In genomic region chr6:73704260-73704659, GRCh38 we compare ENCODE assay signal across 10 cellular contexts. TPM values are rescaled to one million over a fixed set of nuclear protein-coding genes. Genes with fewer than 3 reads are reported as not detected.
DNase-seq lines count a peak whose midpoint lies in the region; TF ChIP-seq lines count a peak whose summit lies in the region.
"Had no signal": no experiment of that assay in that cellular context is flagged by ENCODE, and none has a peak within 500 bp of the region (broad histone marks: within the 10 kb centered on the region; RNA-seq: fewer than 3 reads in every experiment).

No MANE protein-coding gene starts in this region.

- no peaks in the 10 kb centered on the region for H3K9me3 Mint-ChIP-seq in activated CD4-positive, alpha-beta memory T cell treated with anti-CD3 and anti-CD28 coated beads for 36 hours
- no peaks in the 10 kb centered on the region for H3K9me3 Mint-ChIP-seq in activated CD4-positive, alpha-beta memory T cell treated with anti-CD3 and anti-CD28 coated beads, Interleukin-2, amount 10 ng/mL, durations not matched to agents 7 days and 5 days
- H3K9me3 Mint-ChIP-seq in stimulated activated naive CD8-positive, alpha-beta T cell treated with anti-CD3 and anti-CD28 coated beads, Interleukin-15, Interleukin-2, amounts not matched to agents 100 ng/mL and 50 ng/mL, for 24 hours, result no peaks in the 10 kb centered on the region
- H3K9me3 Mint-ChIP-seq: CD4-positive, alpha-beta T cell; nephron had no signal

- no peak overlapping the region for H3K4me3 Mint-ChIP-seq in activated CD4-positive, alpha-beta memory T cell treated with anti-CD3 and anti-CD28 coated beads for 36 hours
- H3K4me3 Mint-ChIP-seq in activated CD4-positive, alpha-beta memory T cell treated with anti-CD3 and anti-CD28 coated beads, Interleukin-2, amount 10 ng/mL, durations not matched to agents 7 days and 5 days, result no peak overlapping the region
- no peak overlapping the region for H3K4me3 Mint-ChIP-seq in stimulated activated naive CD8-positive, alpha-beta T cell treated with anti-CD3 and anti-CD28 coated beads, Interleukin-15, Interleukin-2, amounts not matched to agents 100 ng/mL and 50 ng/mL, for 24 hours
- H3K4me3 Mint-ChIP-seq: CD4-positive, alpha-beta T cell; nephron had no signal

- intact Hi-C loops in activated CD4-positive, alpha-beta memory T cell treated with anti-CD3 and anti-CD28 coated beads for 36 hours (cut with micrococcal nuclease), result no loop called here
- intact Hi-C loops in posterior cingulate gyrus (cut with DNase I), result no loop called here

- CTCF ChIA-PET in activated CD4-positive, alpha-beta memory T cell treated with anti-CD3 and anti-CD28 coated beads for 36 hours (lab: Charles Lee), result interaction anchor here (0.9 to 1.3 kb wide), 2 partner anchors 9 to 29 kb away, joined by 3 to 4 read pairs; no protein-coding TSS in a partner anchor
- CTCF ChIA-PET in activated CD4-positive, alpha-beta memory T cell treated with anti-CD3 and anti-CD28 coated beads, Interleukin-2, amount 10 ng/mL, durations not matched to agents 7 days and 5 days (lab: Charles Lee), result interaction anchor here (1.3 kb wide), 1 partner anchor 29 kb away, joined by 5 read pairs; no protein-coding TSS in a partner anchor

- peaks cover 10% of the 10 kb centered on the region for H3K36me3 Mint-ChIP-seq in activated CD4-positive, alpha-beta memory T cell treated with anti-CD3 and anti-CD28 coated beads for 36 hours
- peaks cover 42% of the 10 kb centered on the region for H3K36me3 Mint-ChIP-seq in activated CD4-positive, alpha-beta memory T cell treated with anti-CD3 and anti-CD28 coated beads, Interleukin-2, amount 10 ng/mL, durations not matched to agents 7 days and 5 days (ENCODE audit: low read depth)
- peaks cover 36% of the 10 kb centered on the region for H3K36me3 Mint-ChIP-seq in stimulated activated naive CD8-positive, alpha-beta T cell treated with anti-CD3 and anti-CD28 coated beads, Interleukin-15, Interleukin-2, amounts not matched to agents 100 ng/mL and 50 ng/mL, for 24 hours (ENCODE audit: low read depth)

- in situ Hi-C loops in SK-MEL-5 (cut with HindIII; ENCODE audit: low pct_unique_long_range_greater_than_20kb, low sequenced_read_pairs), result no loop called here

- peak; percentile 63 for DNase-seq in activated CD4-positive, alpha-beta memory T cell treated with anti-CD3 and anti-CD28 coated beads for 36 hours
- no peak for DNase-seq in activated CD4-positive, alpha-beta memory T cell treated with anti-CD3 and anti-CD28 coated beads, Interleukin-2, amount 10 ng/mL, durations not matched to agents 7 days and 5 days
- DNase-seq in SK-MEL-5 (ENCODE audit: low read depth, low spot score), result peak; percentile 87
- DNase-seq in fibroblast of pulmonary artery (ENCODE audit: low read depth), result peak; percentile 77
- DNase-seq in RPMI8226, result no peak
- no peak for DNase-seq in NK-92 treated with Interleukin-12 subunit alpha and Interleukin-12 subunit beta, amount 100 ng/mL, for 24 hours (lab: John Stamatoyannopoulos, UW)
- DNase-seq in posterior cingulate gyrus, result no peak
- DNase-seq: CD4-positive, alpha-beta T cell had no signal

- TF ChIP-seq CTCF in fibroblast of pulmonary artery (IDR thresholded peaks at IDR 0.05; ENCODE audit: low read length, missing control alignments), result no peak

- no peak overlapping the region for H3K27ac Mint-ChIP-seq in activated CD4-positive, alpha-beta memory T cell treated with anti-CD3 and anti-CD28 coated beads for 36 hours
- H3K27ac Mint-ChIP-seq in activated CD4-positive, alpha-beta memory T cell treated with anti-CD3 and anti-CD28 coated beads, Interleukin-2, amount 10 ng/mL, durations not matched to agents 7 days and 5 days, result no peak overlapping the region
- H3K27ac Mint-ChIP-seq in stimulated activated naive CD8-positive, alpha-beta T cell treated with anti-CD3 and anti-CD28 coated beads, Interleukin-15, Interleukin-2, amounts not matched to agents 100 ng/mL and 50 ng/mL, for 24 hours, result peak overlapping the region; percentile 79
- H3K27ac Mint-ChIP-seq: CD4-positive, alpha-beta T cell; nephron had no signal

- H3K4me3 ChIP-seq in fibroblast of pulmonary artery (replicated peaks; ENCODE audit: low read depth, low read length), result peak overlapping the region; percentile 23

- peaks cover 15% of the 10 kb centered on the region for H3K4me1 Mint-ChIP-seq in activated CD4-positive, alpha-beta memory T cell treated with anti-CD3 and anti-CD28 coated beads for 36 hours (ENCODE audit: low read depth)
- H3K4me1 Mint-ChIP-seq in activated CD4-positive, alpha-beta memory T cell treated with anti-CD3 and anti-CD28 coated beads, Interleukin-2, amount 10 ng/mL, durations not matched to agents 7 days and 5 days, result peaks cover 16% of the 10 kb centered on the region
- H3K4me1 Mint-ChIP-seq in stimulated activated naive CD8-positive, alpha-beta T cell treated with anti-CD3 and anti-CD28 coated beads, Interleukin-15, Interleukin-2, amounts not matched to agents 100 ng/mL and 50 ng/mL, for 24 hours (ENCODE audit: low read depth), result peaks cover 11% of the 10 kb centered on the region

- POLR2A ChIA-PET in activated CD4-positive, alpha-beta memory T cell treated with anti-CD3 and anti-CD28 coated beads for 36 hours (lab: Charles Lee), result interaction anchor here (1.5 kb wide), 1 partner anchor 10 kb away, joined by 3 read pairs; no protein-coding TSS in a partner anchor
- POLR2A ChIA-PET in activated CD4-positive, alpha-beta memory T cell treated with anti-CD3 and anti-CD28 coated beads, Interleukin-2, amount 10 ng/mL, durations not matched to agents 7 days and 5 days (lab: Charles Lee), result no interaction called here

- peaks cover 4% of the 10 kb centered on the region for H3K27me3 Mint-ChIP-seq in activated CD4-positive, alpha-beta memory T cell treated with anti-CD3 and anti-CD28 coated beads for 36 hours
- peaks cover 2% of the 10 kb centered on the region for H3K27me3 Mint-ChIP-seq in activated CD4-positive, alpha-beta memory T cell treated with anti-CD3 and anti-CD28 coated beads, Interleukin-2, amount 10 ng/mL, durations not matched to agents 7 days and 5 days
- H3K27me3 Mint-ChIP-seq in stimulated activated naive CD8-positive, alpha-beta T cell treated with anti-CD3 and anti-CD28 coated beads, Interleukin-15, Interleukin-2, amounts not matched to agents 100 ng/mL and 50 ng/mL, for 24 hours, result peaks cover 17% of the 10 kb centered on the region

RNA-seq across cellular contexts. Expression of gene CD109, which starts 8.3 kb away (rescaled TPM):
- total RNA-seq in activated CD4-positive, alpha-beta memory T cell treated with anti-CD3 and anti-CD28 coated beads for 36 hours, result 1 to 10 TPM; 7.2 to 9.1 TPM
- total RNA-seq in activated CD4-positive, alpha-beta memory T cell treated with anti-CD3 and anti-CD28 coated beads, Interleukin-2, amount 10 ng/mL, durations not matched to agents 7 days and 5 days, result 10 to 100 TPM; 13.6 to 15.0 TPM
- total RNA-seq in SK-MEL-5 (2014; rRNA removed; shearing (Covaris generic)), result 53.1 and 55.9 TPM in 2 replicates
- polyA plus RNA-seq in SK-MEL-5 (2015; cell fraction: cytosol; rRNA removed), result 57.7 and 79.6 TPM in 2 replicates
- polyA plus RNA-seq in SK-MEL-5 (2015; cell fraction: nucleus; rRNA removed), result 28.4 and 30.0 TPM in 2 replicates

RNA-seq across cellular contexts. Expression of gene SLC17A5, which starts 50.5 kb away (rescaled TPM):
- total RNA-seq in activated CD4-positive, alpha-beta memory T cell treated with anti-CD3 and anti-CD28 coated beads for 36 hours, result 1 to 10 TPM; 5.1 to 5.4 TPM
- 1 to 10 TPM; 8.0 to 9.5 TPM for total RNA-seq in activated CD4-positive, alpha-beta memory T cell treated with anti-CD3 and anti-CD28 coated beads, Interleukin-2, amount 10 ng/mL, durations not matched to agents 7 days and 5 days
- total RNA-seq in SK-MEL-5 (2014; rRNA removed; shearing (Covaris generic)), result 24.9 and 25.0 TPM in 2 replicates
- polyA plus RNA-seq in SK-MEL-5 (2015; cell fraction: cytosol; rRNA removed), result 15.6 and 20.1 TPM in 2 replicates
- polyA plus RNA-seq in SK-MEL-5 (2015; cell fraction: nucleus; rRNA removed), result 5.3 and 8.4 TPM in 2 replicates

Comparison
In these comparisons a context has a peak if more than half of its experiments do, and no peak if none do; other contexts are left out.
1. DNase-seq: peak in activated CD4-positive, alpha-beta memory T cell treated with anti-CD3 and anti-CD28 coated beads for 36 hours (single experiment), SK-MEL-5 (single experiment) and fibroblast of pulmonary artery (single experiment); none in activated CD4-positive, alpha-beta memory T cell treated with anti-CD3 and anti-CD28 coated beads, Interleukin-2, amount 10 ng/mL, durations not matched to agents 7 days and 5 days (single experiment), RPMI8226 (single experiment), NK-92 treated with Interleukin-12 subunit alpha and Interleukin-12 subunit beta, amount 100 ng/mL, for 24 hours (single experiment) and posterior cingulate gyrus (0 of 10).